In genomic region chr11:69844396-69844795, GRCh38 we compare ENCODE assay signal across 1 cellular context.
TF ChIP-seq lines count a peak whose summit lies in the region.

No MANE protein-coding gene starts in this region.

TF ChIP-seq in A549, 52 proteins besides CTCF, POLR2A, EP300 and RAD21 (continued from another document):
- TF ChIP-seq BCL3 (IDR thresholded peaks at IDR 0.05) (no peak), HDAC2 (IDR thresholded peaks at IDR 0.05) (no peak), SREBF2 (IDR thresholded peaks at IDR 0.05) (no peak)
